Comparison of ENCODE assay signal across 12 cellular contexts in genomic region chr6:46764280-46764679, GRCh38. TPM values are rescaled to one million over a fixed set of nuclear protein-coding genes. Genes with fewer than 3 reads are reported as not detected.
"Had no signal": no experiment of that assay in that cellular context is flagged by ENCODE, and none has a peak within 500 bp of the region (broad histone marks: within the 10 kb centered on the region; RNA-seq: fewer than 3 reads in every experiment).

No MANE protein-coding gene starts in this region.

RNA-seq across cellular contexts. Expression of gene ANKRD66, which starts 17.5 kb away (rescaled TPM):
- total RNA-seq: subcutaneous adipose tissue, suprapubic skin, testis, thoracic aorta, thyroid gland, tibial nerve, transverse colon, upper lobe of right lung, ureter, urinary bladder, vagina had no signal
- polyA plus RNA-seq: stomach, urinary bladder had no signal

RNA-seq across cellular contexts. Expression of gene MEP1A, which starts 28.9 kb away (rescaled TPM):
- total RNA-seq: thoracic aorta, thyroid gland, tibial nerve, upper lobe of right lung, ureter, urinary bladder, vagina had no signal
- polyA plus RNA-seq: stomach, urinary bladder had no signal

RNA-seq across cellular contexts. Expression of gene PLA2G7, which starts 29.1 kb away (rescaled TPM):
- total RNA-seq: vagina had no signal
